ENCODE assay signal across 5 cellular contexts in genomic region chr11:59849551-59849950, GRCh38. TPM values are rescaled to one million over a fixed set of nuclear protein-coding genes. Genes with fewer than 3 reads are reported as not detected.
"Had no signal": no experiment of that assay in that cellular context is flagged by ENCODE, and none has a peak within 500 bp of the region (broad histone marks: within the 10 kb centered on the region; RNA-seq: fewer than 3 reads in every experiment).

No MANE protein-coding gene starts in this region.

RNA-seq across cellular contexts. Expression of gene CBLIF, which starts 4.3 kb away (rescaled TPM):
- total RNA-seq: GM23338, H1, H9, HT-29, IMR-90 had no signal
- polyA plus RNA-seq: GM23338, H1, IMR-90 had no signal

RNA-seq across cellular contexts. Expression of gene TCN1, which starts 16.7 kb away (rescaled TPM):
- total RNA-seq: GM23338, H1, H9, IMR-90 had no signal
- polyA plus RNA-seq: GM23338, H1, IMR-90 had no signal

RNA-seq across cellular contexts. Expression of gene OOSP3, which starts 29.0 kb away (rescaled TPM):
- total RNA-seq: GM23338, H1, H9, HT-29, IMR-90 had no signal
- polyA plus RNA-seq: GM23338, H1, IMR-90 had no signal
